ENCODE assay signal across 27 cellular contexts in genomic region chr16:15749985-15750384, GRCh38.
"Had no signal": no experiment of that assay in that cellular context is flagged by ENCODE, and none has a peak within 500 bp of the region (broad histone marks: within the 10 kb centered on the region; RNA-seq: fewer than 3 reads in every experiment).

No MANE protein-coding gene starts in this region.

- DNase-seq: hypothalamus; immature natural killer cell; kidney; left colon; left lung; lower lobe of right lung; mammary epithelial cell; mesenchymal stem cell; naive B cell; natural killer cell; nephron progenitor cell; ovary; retina; right cardiac atrium; small intestine; spleen; stimulated activated CD4-positive, alpha-beta T cell treated with anti-CD3 and anti-CD28 coated beads, Interleukin-4, amount 100 ng/mL, for 24 hours; stimulated activated naive CD4-positive, alpha-beta T cell treated with Interleukin-2 at 50 U/mL for 16 hours; stimulated activated naive CD8-positive, alpha-beta T cell treated with anti-CD3 and anti-CD28 coated beads, Interleukin-15, amount 100 ng/mL, for 72 hours; testis; thyroid gland; uterus had no signal

- H3K36me3 ChIP-seq: left lung, neural progenitor cell, ovary, thyroid gland, uterus had no signal

- H3K27ac ChIP-seq: left lung, lower lobe of right lung, neural progenitor cell, ovary, spleen, testis, thyroid gland, uterus had no signal

- H3K9me3 ChIP-seq: left lung, lower lobe of right lung, ovary, testis, thyroid gland, uterus had no signal

- H3K27me3 ChIP-seq: heart left ventricle, left lung, neural progenitor cell, ovary, spleen, testis, thyroid gland, uterus had no signal

- H3K9ac ChIP-seq: neural progenitor cell had no signal

- H3K4me1 ChIP-seq: heart left ventricle, left lung, lower lobe of right lung, neural progenitor cell, testis, thyroid gland, uterus had no signal

- H3K4me3 ChIP-seq: heart left ventricle, left lung, lower lobe of right lung, neural progenitor cell, ovary, spleen, testis, thyroid gland, uterus had no signal

- FAIRE-seq: islet of Langerhans, kidney, small intestine had no signal

- ATAC-seq: left colon; left lung; lower lobe of right lung; natural killer cell; right cardiac atrium; sciatic nerve; stimulated activated memory B cell treated with anti-CD40 and anti-IgM and Interleukin-4, amounts not matched to agents 10 μg/mL and 1 μg/mL and 100 μg/mL, for 72 hours; stimulated activated naive CD8-positive, alpha-beta T cell treated with anti-CD3 and anti-CD28 coated beads, Interleukin-15, amount 100 ng/mL, for 72 hours had no signal
